ENCODE assay signal across 8 cellular contexts in the genomic region with DNA sequence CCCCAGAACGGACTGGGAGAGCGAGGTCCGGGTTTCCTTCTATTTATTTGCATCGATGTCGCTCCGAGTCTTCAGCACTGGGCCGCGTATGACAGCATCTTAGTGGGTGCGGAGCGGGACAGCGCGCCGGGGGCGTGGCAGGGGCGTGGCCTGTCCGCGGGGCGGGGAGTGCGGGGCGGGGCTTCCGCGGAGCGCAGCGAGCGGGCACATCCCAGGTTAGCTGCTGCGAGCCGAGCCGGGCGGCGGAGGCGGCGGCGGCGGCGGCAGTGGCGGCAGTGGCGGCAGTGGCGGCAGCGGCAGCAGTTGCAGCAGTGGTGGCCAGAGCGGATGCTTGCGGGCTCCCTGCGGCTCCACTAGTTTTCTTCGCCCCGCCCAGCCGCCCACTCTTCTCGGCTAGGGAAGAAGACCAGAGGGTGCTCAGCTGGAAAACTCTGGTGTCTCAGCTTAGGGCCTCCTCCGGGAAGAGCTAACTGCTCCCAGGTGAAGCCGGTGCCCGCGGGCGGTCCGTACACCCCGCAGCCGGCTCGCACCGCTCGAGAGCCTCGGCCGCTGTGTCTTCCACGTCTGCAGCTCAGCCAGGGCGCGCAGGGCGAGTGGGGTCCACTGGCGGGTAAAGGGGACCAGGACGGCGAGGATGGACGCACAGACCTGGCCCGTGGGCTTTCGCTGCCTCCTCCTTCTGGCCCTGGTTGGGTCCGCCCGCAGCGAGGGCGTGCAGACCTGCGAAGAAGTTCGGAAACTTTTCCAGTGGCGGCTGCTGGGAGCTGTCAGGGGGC. TPM values are rescaled to one million over a fixed set of nuclear protein-coding genes. Genes with fewer than 3 reads are reported as not detected.
DNase-seq lines count a peak whose midpoint lies in the region; ATAC-seq lines count a peak whose summit lies in the region.

Gene GPC5 (plus strand): TSS at position 209 of the 776 bp plus-strand sequence.

- DNase-seq in DMS79 treated with DMSO at 0.1 percent for 48 hours (lab: John Stamatoyannopoulos, UW) (peak; percentile 37), DMS79 (lab: John Stamatoyannopoulos, UW) (no peak), NCI-H1930 (lab: John Stamatoyannopoulos, UW) (peak; percentile 19 to 62), cerebellar cortex (ENCODE audit: low spot score) (peak; percentile 14), left colon (peak; percentile 65 to 86)
- DNase-seq in activated CD4-positive, CD25-positive, alpha-beta regulatory T cell treated with anti-CD3 and anti-CD28 coated beads, Interleukin-2, amount 50 U/mL, for 16 hours (ENCODE audit: low read depth, low spot score) = peak; percentile 45
- DNase-seq in stimulated activated CD4-positive, alpha-beta T cell treated with anti-CD3 and anti-CD28 coated beads, Interleukin-2, amount 100 ng/mL, for 24 hours = peak; percentile 81 to 86

- intact Hi-C loops in left colon (cut with DNase I, micrococcal nuclease) = no loop called here

- ATAC-seq in HG02884 (IDR thresholded peaks at IDR 0.05; ENCODE audit: unreplicated experiment) (peak; percentile 96), left colon (peak; percentile 100)

RNA-seq across cellular contexts. Expression of gene GPC5, which starts in this region (rescaled TPM):
- total RNA-seq in left colon = under 1 TPM; 0.22 to 0.24 TPM

Comparison
In these comparisons a context has a peak if more than half of its experiments do, and no peak if none do; other contexts are left out.
1. Peak in DNase-seq and ATAC-seq in left colon; RNA of the gene not detected or under 1 TPM.